19 cellular contexts compared by ENCODE assay signal in the genomic region with DNA sequence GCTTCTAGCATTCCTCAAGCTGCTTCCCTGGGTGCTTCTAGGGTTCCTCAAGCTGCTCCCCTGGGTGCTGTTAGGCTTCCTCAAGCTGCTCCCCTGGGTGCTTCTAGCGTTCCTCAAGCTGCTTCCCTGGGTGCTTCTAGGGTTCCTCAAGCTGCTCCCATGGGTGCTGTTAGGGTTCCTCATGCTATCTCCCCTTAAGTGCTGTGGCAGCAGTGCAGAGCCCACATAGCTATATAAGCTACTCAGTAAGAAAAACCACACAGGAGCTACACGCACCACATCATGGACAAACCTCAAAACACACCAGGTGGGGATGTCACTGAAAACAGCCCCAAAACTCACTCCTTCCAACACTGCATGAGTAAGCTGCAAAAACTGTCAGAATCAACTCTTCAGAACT. TPM values are rescaled to one million over a fixed set of nuclear protein-coding genes. Genes with fewer than 3 reads are reported as not detected.
DNase-seq lines count a peak whose midpoint lies in the region; ATAC-seq and TF ChIP-seq lines count a peak whose summit lies in the region.
"Had no signal": no experiment of that assay in that cellular context is flagged by ENCODE, and none has a peak within 500 bp of the region (broad histone marks: within the 10 kb centered on the region; RNA-seq: fewer than 3 reads in every experiment).

No MANE protein-coding gene starts in this region.

- no peak for TF ChIP-seq POLR2A in upper lobe of left lung (IDR thresholded peaks at IDR 0.05)

- WGBS in upper lobe of left lung, 2 donors, result 92 to 94% methylated on average over 2 of the region's 2 CpGs

- no peak for TF ChIP-seq EP300 in upper lobe of left lung (IDR thresholded peaks at IDR 0.05)

- peak; percentile 74 for ATAC-seq in CD8-positive, alpha-beta T cell
- ATAC-seq in naive B cell (ENCODE audit: low read depth in 2 of 2), result peak; percentile 48 to 55
- ATAC-seq in HG02642 (IDR thresholded peaks at IDR 0.05; ENCODE audit: poor library complexity, unreplicated experiment), result no peak
- no peak for ATAC-seq in upper lobe of left lung (ENCODE audit: low FRiP score in 2 of 2)
- ATAC-seq: A549 had no signal

- H3K4me1 ChIP-seq in CD8-positive, alpha-beta T cell (ENCODE audit: insufficient read depth, low read length), result peaks cover 84% of the 10 kb centered on the region
- peaks cover 25 to 62% (median 46%) of the 10 kb centered on the region in 4 donors for H3K4me1 ChIP-seq in upper lobe of left lung

- H3K36me3 ChIP-seq in CD8-positive, alpha-beta T cell (ENCODE audit: insufficient read depth, low read length), result no peaks in the 10 kb centered on the region
- no peaks in the 10 kb centered on the region for H3K36me3 ChIP-seq in upper lobe of left lung
- H3K36me3 ChIP-seq: right atrium auricular region, stomach had no signal

- no peaks in the 10 kb centered on the region for H3K27me3 ChIP-seq in CD8-positive, alpha-beta T cell (ENCODE audit: insufficient read depth, low read length)
- H3K27me3 ChIP-seq in upper lobe of left lung, result no peaks in the 10 kb centered on the region
- H3K27me3 ChIP-seq: right atrium auricular region, stomach had no signal

- H3K4me3 ChIP-seq in CD8-positive, alpha-beta T cell (ENCODE audit: low read depth, low read length), result no peak overlapping the region
- no peak overlapping the region for H3K4me3 ChIP-seq in upper lobe of left lung
- H3K4me3 ChIP-seq: A549, right atrium auricular region, stomach had no signal

- intact Hi-C loops in activated CD4-positive, alpha-beta T cell treated with anti-CD3 and anti-CD28 coated beads, Interleukin-2, amount 10 ng/mL, durations not matched to agents 24 days and 14 days (cut with micrococcal nuclease), result no loop called here
- intact Hi-C loops in CD8-positive, alpha-beta T cell (cut with DNase I, micrococcal nuclease), result loop anchor here in 1 of 2 experiments (2.0 kb wide), 1 partner anchor 30 kb away; no protein-coding TSS in a partner anchor

- CTCF ChIA-PET in CD8-positive, alpha-beta T cell (lab: Charles Lee), result interaction anchor here (1.2 to 3.1 kb wide), 2 partner anchors 8 to 12 kb away, joined by 6 to 10 read pairs; no protein-coding TSS in a partner anchor
- CTCF ChIA-PET in activated CD4-positive, alpha-beta memory T cell treated with anti-CD3 and anti-CD28 coated beads, Interleukin-2, amount 10 ng/mL, durations not matched to agents 7 days and 5 days (lab: Charles Lee), result interaction anchor here (0.7 to 1.7 kb wide), 8 partner anchors 9 to 140 kb away, joined by 3 to 7 read pairs (median 4); no protein-coding TSS in a partner anchor

- H3K27me3 Mint-ChIP-seq in activated CD4-positive, alpha-beta T cell treated with anti-CD3 and anti-CD28 coated beads, Interleukin-2, amount 10 ng/mL, durations not matched to agents 24 days and 14 days, result no peaks in the 10 kb centered on the region
- H3K27me3 Mint-ChIP-seq in CD8-positive, alpha-beta T cell (ENCODE audit: low read depth), result no peaks in the 10 kb centered on the region
- H3K27me3 Mint-ChIP-seq in activated CD4-positive, alpha-beta memory T cell treated with anti-CD3 and anti-CD28 coated beads, Interleukin-2, amount 10 ng/mL, durations not matched to agents 7 days and 5 days, result no peaks in the 10 kb centered on the region
- H3K27me3 Mint-ChIP-seq in naive B cell, result no peaks in the 10 kb centered on the region

- peak; percentile 81 for DNase-seq in activated CD4-positive, alpha-beta T cell treated with anti-CD3 and anti-CD28 coated beads, Interleukin-2, amount 10 ng/mL, durations not matched to agents 24 days and 14 days
- no peak for DNase-seq in activated CD4-positive, alpha-beta T cell treated with anti-CD3 and anti-CD28 coated beads, Interleukin-2, amount 50 U/mL, for 1 hour
- DNase-seq in CD8-positive, alpha-beta T cell, result peak in 1 of 7 experiments; percentile 58
- DNase-seq in activated CD4-positive, alpha-beta memory T cell treated with anti-CD3 and anti-CD28 coated beads, Interleukin-2, amount 10 ng/mL, durations not matched to agents 7 days and 5 days, result peak; percentile 35
- DNase-seq in naive B cell (no peak), EL (no peak), upper lobe of left lung (no peak)
- DNase-seq: anterior cingulate cortex; hypothalamus; kidney glomerular epithelial cell; MM.1S; NCI-H187 treated with DMSO at 0.1 percent for 48 hours; nucleus accumbens; stimulated activated CD4-positive, alpha-beta T cell treated with anti-CD3 and anti-CD28 coated beads, Interleukin-15, amount 100 ng/mL, for 24 hours; stomach; SW 1271 had no signal

- TF ChIP-seq CTCF in CD8-positive, alpha-beta T cell (IDR thresholded peaks at IDR 0.05), result no peak
- TF ChIP-seq CTCF in upper lobe of left lung (IDR thresholded peaks at IDR 0.05), result no peak

- H3K9me3 ChIP-seq in CD8-positive, alpha-beta T cell (ENCODE audit: low read length), result no peaks in the 10 kb centered on the region
- no peaks in the 10 kb centered on the region for H3K9me3 ChIP-seq in upper lobe of left lung
- H3K9me3 ChIP-seq: right atrium auricular region, stomach had no signal

- no peaks in the 10 kb centered on the region for H3K9me3 Mint-ChIP-seq in activated CD4-positive, alpha-beta T cell treated with anti-CD3 and anti-CD28 coated beads, Interleukin-2, amount 10 ng/mL, durations not matched to agents 24 days and 14 days
- H3K9me3 Mint-ChIP-seq in CD8-positive, alpha-beta T cell, result no peaks in the 10 kb centered on the region
- no peaks in the 10 kb centered on the region for H3K9me3 Mint-ChIP-seq in activated CD4-positive, alpha-beta memory T cell treated with anti-CD3 and anti-CD28 coated beads, Interleukin-2, amount 10 ng/mL, durations not matched to agents 7 days and 5 days
- H3K9me3 Mint-ChIP-seq in naive B cell, result peaks cover 0 to 3% (median 0%) of the 10 kb centered on the region in 7 donors

- peak overlapping the region; percentile 24 for H3K4me3 Mint-ChIP-seq in activated CD4-positive, alpha-beta T cell treated with anti-CD3 and anti-CD28 coated beads, Interleukin-2, amount 10 ng/mL, durations not matched to agents 24 days and 14 days
- H3K4me3 Mint-ChIP-seq in CD8-positive, alpha-beta T cell, result peak overlapping the region; percentile 42
- no peak overlapping the region for H3K4me3 Mint-ChIP-seq in activated CD4-positive, alpha-beta memory T cell treated with anti-CD3 and anti-CD28 coated beads, Interleukin-2, amount 10 ng/mL, durations not matched to agents 7 days and 5 days
- H3K4me3 Mint-ChIP-seq in naive B cell, result no peak overlapping the region

- POLR2A ChIA-PET in CD8-positive, alpha-beta T cell (lab: Charles Lee), result interaction anchor here (0.7 to 1.7 kb wide), 7 partner anchors 10 to 137 kb away, joined by 3 to 4 read pairs (median 3); no protein-coding TSS in a partner anchor
- POLR2A ChIA-PET in activated CD4-positive, alpha-beta memory T cell treated with anti-CD3 and anti-CD28 coated beads, Interleukin-2, amount 10 ng/mL, durations not matched to agents 7 days and 5 days (lab: Charles Lee), result interaction anchor here (0.9 to 1.2 kb wide), 3 partner anchors 9 to 34 kb away, joined by 3 to 6 read pairs (median 4); no protein-coding TSS in a partner anchor

- no peak overlapping the region for H3K27ac ChIP-seq in CD8-positive, alpha-beta T cell (ENCODE audit: low read depth, low read length)
- H3K27ac ChIP-seq in upper lobe of left lung, result no peak overlapping the region
- H3K27ac ChIP-seq: A549, right atrium auricular region, stomach had no signal

- peaks cover 52% of the 10 kb centered on the region for H3K4me1 Mint-ChIP-seq in activated CD4-positive, alpha-beta T cell treated with anti-CD3 and anti-CD28 coated beads, Interleukin-2, amount 10 ng/mL, durations not matched to agents 24 days and 14 days
- peaks cover 76% of the 10 kb centered on the region for H3K4me1 Mint-ChIP-seq in CD8-positive, alpha-beta T cell (ENCODE audit: low read depth)
- peaks cover 72% of the 10 kb centered on the region for H3K4me1 Mint-ChIP-seq in activated CD4-positive, alpha-beta memory T cell treated with anti-CD3 and anti-CD28 coated beads, Interleukin-2, amount 10 ng/mL, durations not matched to agents 7 days and 5 days
- H3K4me1 Mint-ChIP-seq in naive B cell, result peaks cover 36 to 71% (median 58%) of the 10 kb centered on the region in 3 donors

- H3K27ac Mint-ChIP-seq in activated CD4-positive, alpha-beta T cell treated with anti-CD3 and anti-CD28 coated beads, Interleukin-2, amount 10 ng/mL, durations not matched to agents 24 days and 14 days, result peak overlapping the region; percentile 36
- peak overlapping the region; percentile 49 for H3K27ac Mint-ChIP-seq in CD8-positive, alpha-beta T cell
- peak overlapping the region; percentile 3 for H3K27ac Mint-ChIP-seq in activated CD4-positive, alpha-beta memory T cell treated with anti-CD3 and anti-CD28 coated beads, Interleukin-2, amount 10 ng/mL, durations not matched to agents 7 days and 5 days
- H3K27ac Mint-ChIP-seq in naive B cell, result peak overlapping the region in 5 of 6 donors; percentile 37 to 89 (median 59)

- peaks cover 13% of the 10 kb centered on the region for H3K36me3 Mint-ChIP-seq in activated CD4-positive, alpha-beta T cell treated with anti-CD3 and anti-CD28 coated beads, Interleukin-2, amount 10 ng/mL, durations not matched to agents 24 days and 14 days (ENCODE audit: low read depth)
- peaks cover 16% of the 10 kb centered on the region for H3K36me3 Mint-ChIP-seq in CD8-positive, alpha-beta T cell
- H3K36me3 Mint-ChIP-seq in activated CD4-positive, alpha-beta memory T cell treated with anti-CD3 and anti-CD28 coated beads, Interleukin-2, amount 10 ng/mL, durations not matched to agents 7 days and 5 days (ENCODE audit: low read depth), result peaks cover 24% of the 10 kb centered on the region
- no peaks in the 10 kb centered on the region for H3K36me3 Mint-ChIP-seq in naive B cell

RNA-seq across cellular contexts. Expression of gene ANKRD11, which starts 35.2 kb away (rescaled TPM):
- total RNA-seq in activated CD4-positive, alpha-beta T cell treated with anti-CD3 and anti-CD28 coated beads, Interleukin-2, amount 10 ng/mL, durations not matched to agents 24 days and 14 days, result 152 TPM in 2 replicates
- total RNA-seq in CD8-positive, alpha-beta T cell, result 100 to 1,000 TPM; 257 to 260 TPM
- 100 to 1,000 TPM; 199 to 208 TPM for total RNA-seq in activated CD4-positive, alpha-beta memory T cell treated with anti-CD3 and anti-CD28 coated beads, Interleukin-2, amount 10 ng/mL, durations not matched to agents 7 days and 5 days
- polyA plus RNA-seq in naive B cell (ENCODE audit: low read depth in 6 of 6), result 10 to 100 TPM in 3 of 6 donors, 1 to 10 TPM in 2, under 1 TPM in 1; 0.78 to 24.8 (median 10.1) TPM
- 100 to 1,000 TPM in 5 of 6 donors, 10 to 100 TPM in 1; 92.4 to 313 (median 134) TPM for total RNA-seq in upper lobe of left lung

RNA-seq across cellular contexts. Expression of gene SPG7, which starts 53.0 kb away (rescaled TPM):
- total RNA-seq in activated CD4-positive, alpha-beta T cell treated with anti-CD3 and anti-CD28 coated beads, Interleukin-2, amount 10 ng/mL, durations not matched to agents 24 days and 14 days, result 109 and 110 TPM in 2 replicates
- 100 to 1,000 TPM; 159 to 180 TPM for total RNA-seq in CD8-positive, alpha-beta T cell
- 10 to 100 TPM; 73.9 to 77.9 TPM for total RNA-seq in activated CD4-positive, alpha-beta memory T cell treated with anti-CD3 and anti-CD28 coated beads, Interleukin-2, amount 10 ng/mL, durations not matched to agents 7 days and 5 days
- 10 to 100 TPM; 34.8 to 54.1 (median 40.0) TPM for polyA plus RNA-seq in naive B cell (ENCODE audit: low read depth in 6 of 6)
- total RNA-seq in upper lobe of left lung, result 100 to 1,000 TPM in 4 of 6 donors, 10 to 100 TPM in 2; 72.6 to 419 (median 111) TPM

Comparison
In these comparisons a context has a peak if more than half of its experiments do, and no peak if none do; other contexts are left out.
1. DNase-seq: peak in activated CD4-positive, alpha-beta T cell treated with anti-CD3 and anti-CD28 coated beads, Interleukin-2, amount 10 ng/mL, durations not matched to agents 24 days and 14 days (single experiment) and activated CD4-positive, alpha-beta memory T cell treated with anti-CD3 and anti-CD28 coated beads, Interleukin-2, amount 10 ng/mL, durations not matched to agents 7 days and 5 days (single experiment); none in activated CD4-positive, alpha-beta T cell treated with anti-CD3 and anti-CD28 coated beads, Interleukin-2, amount 50 U/mL, for 1 hour (single experiment), naive B cell (single experiment), EL (single experiment) and upper lobe of left lung (0 of 2).
2. H3K27ac Mint-ChIP-seq: peak in every context shown above with its lines; median percentile 59 in naive B cell; 49 in CD8-positive, alpha-beta T cell; 36 in activated CD4-positive, alpha-beta T cell treated with anti-CD3 and anti-CD28 coated beads, Interleukin-2, amount 10 ng/mL, durations not matched to agents 24 days and 14 days; 3 in activated CD4-positive, alpha-beta memory T cell treated with anti-CD3 and anti-CD28 coated beads, Interleukin-2, amount 10 ng/mL, durations not matched to agents 7 days and 5 days.
3. H3K4me3 Mint-ChIP-seq: peak in activated CD4-positive, alpha-beta T cell treated with anti-CD3 and anti-CD28 coated beads, Interleukin-2, amount 10 ng/mL, durations not matched to agents 24 days and 14 days (single experiment) and CD8-positive, alpha-beta T cell (single experiment); none in activated CD4-positive, alpha-beta memory T cell treated with anti-CD3 and anti-CD28 coated beads, Interleukin-2, amount 10 ng/mL, durations not matched to agents 7 days and 5 days (single experiment) and naive B cell (0 of 8).
4. ATAC-seq: peak in CD8-positive, alpha-beta T cell (single experiment) and naive B cell (2 of 2); none in HG02642 (single experiment) and upper lobe of left lung (0 of 2).